ENCODE assay signal across 1 cellular context in genomic region chr1:100308777-100309176, GRCh38.
TF ChIP-seq lines count a peak whose summit lies in the region.

No MANE protein-coding gene starts in this region.

TF ChIP-seq in GM12878, 131 proteins besides CTCF, POLR2A, EP300 and RAD21:
- TF ChIP-seq IRF4 (IDR thresholded peaks at IDR 0.05; ENCODE audit: low read depth, low read length) (peak; percentile 60; the same call in 1 of the 2 replicates), TCF12 (IDR thresholded peaks at IDR 0.05; ENCODE audit: low read depth, low read length) (no peak), GABPA (IDR thresholded peaks at IDR 0.05; ENCODE audit: low read depth) (peak; percentile 50; the same call in 1 of the 2 replicates), FOXM1 (IDR thresholded peaks at IDR 0.05; ENCODE audit: low read depth, low read length) (peak; percentile 36; the same call in 1 of the 2 replicates), BCL11A (IDR thresholded peaks at IDR 0.05; ENCODE audit: low read depth, low read length) (peak; percentile 66; the same call in 1 of the 2 replicates), POLR2AphosphoS5 (IDR thresholded peaks at IDR 0.05; ENCODE audit: low read length) (no peak), NFIC (IDR thresholded peaks at IDR 0.05; ENCODE audit: low read depth, low read length) (peak; percentile 73; the same call in 1 of the 2 replicates), RUNX3 (IDR thresholded peaks at IDR 0.05; ENCODE audit: low read length) (peak; percentile 46; the same call in 1 of the 2 replicates), SPI1 (IDR thresholded peaks at IDR 0.05; ENCODE audit: borderline replicate concordance, insufficient read depth, low read depth, low read length) (peak; percentile 10; the same call in 1 of the 2 replicates), JUNB (IDR thresholded peaks at IDR 0.05) (peak; percentile 98), ATF2 (IDR thresholded peaks at IDR 0.05; ENCODE audit: low read length) (peak; percentile 86), SREBF2 (IDR thresholded peaks at IDR 0.05; ENCODE audit: low read length) (no peak)
